Comparison of ENCODE assay signal across 19 cellular contexts in the genomic region with DNA sequence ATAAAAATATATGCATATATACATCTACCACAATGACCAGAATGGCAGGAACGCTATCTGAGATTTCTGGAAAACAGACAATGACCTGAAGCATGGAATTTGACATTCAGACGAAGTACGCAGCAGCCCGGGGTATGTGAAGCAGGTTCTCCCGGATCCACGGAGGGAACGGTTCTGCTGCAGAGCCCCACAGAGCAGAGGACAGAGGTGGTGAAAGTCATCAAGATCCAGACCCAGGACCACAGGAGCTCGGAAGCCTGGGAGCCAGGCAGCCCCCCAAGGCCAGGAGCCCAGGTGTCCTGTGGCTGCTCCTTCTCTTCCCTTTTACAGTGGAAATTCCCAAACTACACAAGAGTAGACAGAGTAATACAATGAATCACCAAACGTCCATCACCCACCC.
"Had no signal": no experiment of that assay in that cellular context is flagged by ENCODE, and none has a peak within 500 bp of the region (broad histone marks: within the 10 kb centered on the region; RNA-seq: fewer than 3 reads in every experiment).

No MANE protein-coding gene starts in this region.

- H3K4me2 ChIP-seq: neural progenitor cell had no signal

- H3K27ac ChIP-seq: dorsolateral prefrontal cortex, lower lobe of right lung, neural progenitor cell, parathyroid adenoma, prostate gland, right atrium auricular region, skin epidermis, transverse colon, vagina had no signal

- ATAC-seq: left ventricle myocardium superior; lower lobe of right lung; naive thymus-derived CD4-positive, alpha-beta T cell; stimulated activated naive B cell treated with anti-CD40 and anti-IgM and Interleukin-4, amounts not matched to agents 10 μg/mL and 1 μg/mL and 100 μg/mL, for 72 hours had no signal

- H3K4me1 ChIP-seq: lower lobe of right lung, neural progenitor cell, parathyroid adenoma, prostate gland, right atrium auricular region, transverse colon, vagina had no signal

- H2AFZ ChIP-seq: neural progenitor cell, parathyroid adenoma had no signal

- H3K27me3 ChIP-seq: dorsolateral prefrontal cortex, neural progenitor cell, right atrium auricular region, transverse colon, vagina had no signal

- H3K36me3 ChIP-seq: neural progenitor cell, prostate gland, right atrium auricular region had no signal

- H3K4me3 ChIP-seq: dorsolateral prefrontal cortex, lower lobe of right lung, neural progenitor cell, prostate gland, right atrium auricular region, skin epidermis, transverse colon, vagina had no signal

- DNase-seq: effector CD8-positive, alpha-beta T cell; erythroblast; hypothalamus; immature natural killer cell; islet precursor cell; left ventricle myocardium superior; lower lobe of right lung; naive thymus-derived CD4-positive, alpha-beta T cell; stimulated activated CD4-positive, alpha-beta T cell treated with anti-CD3 and anti-CD28 coated beads, Interleukin-15, amount 100 ng/mL, for 24 hours; stimulated activated CD4-positive, alpha-beta T cell treated with anti-CD3 and anti-CD28 coated beads, Interleukin-2, amount 100 ng/mL, for 48 hours; stimulated activated naive B cell treated with anti-CD40 and anti-IgM and Interleukin-4, amounts not matched to agents 10 μg/mL and 1 μg/mL and 100 μg/mL, for 72 hours; transverse colon had no signal

- H3K9me3 ChIP-seq: prostate gland had no signal

- H3K9ac ChIP-seq: neural progenitor cell, parathyroid adenoma had no signal
